In the genomic region with DNA sequence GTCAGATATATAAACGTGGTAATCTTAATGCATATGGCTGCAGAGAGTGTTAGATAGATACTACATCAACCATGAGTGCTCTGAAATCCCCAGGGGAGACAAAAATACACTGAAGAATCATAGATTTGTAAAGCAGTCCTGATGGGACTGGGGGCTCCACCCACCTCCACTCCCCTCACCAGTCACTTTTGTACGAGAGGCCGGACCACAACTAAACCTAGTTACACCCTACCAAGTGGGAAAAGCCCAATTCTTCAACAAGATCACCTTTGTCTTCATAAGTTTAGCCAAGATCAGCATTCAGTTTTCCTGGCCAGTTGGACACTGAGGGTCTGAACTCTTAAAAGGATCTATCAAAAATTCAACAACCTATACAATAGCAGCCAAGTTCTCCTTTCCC, we compare ENCODE assay signal across 8 cellular contexts. TPM values are rescaled to one million over a fixed set of nuclear protein-coding genes. Genes with fewer than 3 reads are reported as not detected.
DNase-seq lines count a peak whose midpoint lies in the region; ATAC-seq, FAIRE-seq and TF ChIP-seq lines count a peak whose summit lies in the region.

No MANE protein-coding gene starts in this region.

- H3K9me3 ChIP-seq in kidney (ENCODE audit: control insufficient read depth in 1 of 2, low read length in 2 of 2): no peaks in the 10 kb centered on the region

- H3K36me3 Mint-ChIP-seq in activated CD4-positive, alpha-beta T cell treated with anti-CD3 and anti-CD28 coated beads for 36 hours (ENCODE audit: low read depth): peaks cover 60% of the 10 kb centered on the region
- peaks cover 49% of the 10 kb centered on the region for H3K36me3 Mint-ChIP-seq in activated naive CD8-positive, alpha-beta T cell treated with anti-CD3 and anti-CD28 coated beads, Interleukin-2, amount 10 ng/mL, durations not matched to agents 7 days and 5 days

- H3K27ac Mint-ChIP-seq in activated CD4-positive, alpha-beta T cell treated with anti-CD3 and anti-CD28 coated beads for 36 hours: peak overlapping the region; percentile 71
- H3K27ac Mint-ChIP-seq in activated naive CD8-positive, alpha-beta T cell treated with anti-CD3 and anti-CD28 coated beads, Interleukin-2, amount 10 ng/mL, durations not matched to agents 7 days and 5 days: peak overlapping the region; percentile 63

- TF ChIP-seq CTCF in kidney (IDR thresholded peaks at IDR 0.05; ENCODE audit: borderline replicate concordance, extremely low read depth, insufficient read depth): no peak

- ATAC-seq in activated CD4-positive, alpha-beta T cell treated with anti-CD3 and anti-CD28 coated beads for 36 hours: no peak
- ATAC-seq in activated naive CD8-positive, alpha-beta T cell treated with anti-CD3 and anti-CD28 coated beads, Interleukin-2, amount 10 ng/mL, durations not matched to agents 7 days and 5 days (ENCODE audit: low read depth): no peak
- ATAC-seq in GM19324 (IDR thresholded peaks at IDR 0.05; ENCODE audit: low FRiP score, unreplicated experiment): no peak

- H3K4me3 Mint-ChIP-seq in activated CD4-positive, alpha-beta T cell treated with anti-CD3 and anti-CD28 coated beads for 36 hours: peak overlapping the region; percentile 97
- H3K4me3 Mint-ChIP-seq in activated naive CD8-positive, alpha-beta T cell treated with anti-CD3 and anti-CD28 coated beads, Interleukin-2, amount 10 ng/mL, durations not matched to agents 7 days and 5 days: peak overlapping the region; percentile 86

- peak overlapping the region; percentile 88 to 99 for H3K4me3 ChIP-seq in kidney (ENCODE audit: low read length in 2 of 2)

- no peaks in the 10 kb centered on the region for H3K9me3 Mint-ChIP-seq in activated CD4-positive, alpha-beta T cell treated with anti-CD3 and anti-CD28 coated beads for 36 hours (ENCODE audit: low read depth)
- H3K9me3 Mint-ChIP-seq in activated naive CD8-positive, alpha-beta T cell treated with anti-CD3 and anti-CD28 coated beads, Interleukin-2, amount 10 ng/mL, durations not matched to agents 7 days and 5 days: no peaks in the 10 kb centered on the region

- no peak for FAIRE-seq in kidney (lab: Jason Lieb, UNC)

- intact Hi-C loops in activated CD4-positive, alpha-beta T cell treated with anti-CD3 and anti-CD28 coated beads for 36 hours (cut with DNase I, micrococcal nuclease): loop anchor here (1.0 to 10.0 kb wide), 9 partner anchors 14 to 1490 kb away; a partner anchor contains a TSS
- intact Hi-C loops in kidney (cut with DNase I): no loop called here

- peaks cover 42 to 47% of the 10 kb centered on the region in 2 donors for H3K36me3 ChIP-seq in kidney (ENCODE audit: control insufficient read depth in 1 of 2, insufficient read depth in 2 of 2, low read length in 2 of 2)

- CTCF ChIA-PET in activated CD4-positive, alpha-beta T cell treated with anti-CD3 and anti-CD28 coated beads for 36 hours (lab: Charles Lee): interaction anchor here (1.1 to 4.1 kb wide), 3 partner anchors 11 to 32 kb away, joined by 3 to 38 read pairs (median 3); a partner anchor contains a TSS

- POLR2A ChIA-PET in activated CD4-positive, alpha-beta T cell treated with anti-CD3 and anti-CD28 coated beads for 36 hours (lab: Charles Lee): interaction anchor here (0.6 to 3.0 kb wide), 3 partner anchors 13 to 47 kb away, joined by 4 to 14 read pairs (median 4); no protein-coding TSS in a partner anchor
- POLR2A ChIA-PET in activated naive CD8-positive, alpha-beta T cell treated with anti-CD3 and anti-CD28 coated beads, Interleukin-2, amount 10 ng/mL, durations not matched to agents 7 days and 5 days (lab: Charles Lee): interaction anchor here (2.2 to 11.0 kb wide), 5 partner anchors 13 to 33 kb away, joined by 12 to 157 read pairs (median 26); a partner anchor contains a TSS

- DNase-seq in activated CD4-positive, alpha-beta T cell treated with anti-CD3 and anti-CD28 coated beads for 36 hours: no peak
- DNase-seq in activated CD4-positive, alpha-beta T cell treated with anti-CD3 and anti-CD28 coated beads for 4 hours: no peak
- no peak for DNase-seq in activated naive CD8-positive, alpha-beta T cell treated with anti-CD3 and anti-CD28 coated beads, Interleukin-2, amount 10 ng/mL, durations not matched to agents 7 days and 5 days
- DNase-seq in kidney (peak; percentile 22), substantia nigra (lab: John Stamatoyannopoulos, UW) (no peak), kidney tubule cell (ENCODE audit: low spot score) (no peak), RKO (ENCODE audit: low spot score) (no peak)

- no peaks in the 10 kb centered on the region for H3K27me3 Mint-ChIP-seq in activated CD4-positive, alpha-beta T cell treated with anti-CD3 and anti-CD28 coated beads for 36 hours
- no peaks in the 10 kb centered on the region for H3K27me3 Mint-ChIP-seq in activated naive CD8-positive, alpha-beta T cell treated with anti-CD3 and anti-CD28 coated beads, Interleukin-2, amount 10 ng/mL, durations not matched to agents 7 days and 5 days

- peak overlapping the region; percentile 74 to 88 for H3K9ac ChIP-seq in kidney (ENCODE audit: low read length in 2 of 2)

- H3K4me1 Mint-ChIP-seq in activated CD4-positive, alpha-beta T cell treated with anti-CD3 and anti-CD28 coated beads for 36 hours: peaks cover 74% of the 10 kb centered on the region
- H3K4me1 Mint-ChIP-seq in activated naive CD8-positive, alpha-beta T cell treated with anti-CD3 and anti-CD28 coated beads, Interleukin-2, amount 10 ng/mL, durations not matched to agents 7 days and 5 days: peaks cover 65% of the 10 kb centered on the region

- H3K27ac ChIP-seq in kidney (ENCODE audit: low read depth in 2 of 2, low read length in 2 of 2) (peak overlapping the region in 1 of 2 donors; percentile 59), substantia nigra (ENCODE audit: low read depth, low read length, poor library complexity, severe bottlenecking) (peak overlapping the region; percentile 76)

- peaks cover 14 to 27% of the 10 kb centered on the region in 2 donors for H3K4me1 ChIP-seq in kidney (ENCODE audit: control insufficient read depth in 1 of 2, insufficient read depth in 1 of 2, low read depth in 1 of 2, low read length in 2 of 2)

RNA-seq across cellular contexts. Expression of a gene that starts 1.5 kb away (rescaled TPM):
- total RNA-seq in activated CD4-positive, alpha-beta T cell treated with anti-CD3 and anti-CD28 coated beads for 36 hours: 100 to 1,000 TPM; 318 to 362 TPM
- 100 to 1,000 TPM; 519 to 524 TPM for total RNA-seq in activated naive CD8-positive, alpha-beta T cell treated with anti-CD3 and anti-CD28 coated beads, Interleukin-2, amount 10 ng/mL, durations not matched to agents 7 days and 5 days
- total RNA-seq in kidney: 320 TPM
- 87.5 TPM for polyA plus RNA-seq in kidney (ENCODE audit: insufficient read depth, low read depth, low replicate concordance)

RNA-seq across cellular contexts. Expression of a gene that starts 17.1 kb away (rescaled TPM):
- total RNA-seq in activated CD4-positive, alpha-beta T cell treated with anti-CD3 and anti-CD28 coated beads for 36 hours: 1 to 10 TPM in 1 of 2 experiments, under 1 TPM in 1; 0.87 to 1.5 TPM
- 1 to 10 TPM; 3.8 to 7.2 TPM for total RNA-seq in activated naive CD8-positive, alpha-beta T cell treated with anti-CD3 and anti-CD28 coated beads, Interleukin-2, amount 10 ng/mL, durations not matched to agents 7 days and 5 days
- total RNA-seq in kidney: 8.6 TPM
- 2.5 TPM for polyA plus RNA-seq in kidney (ENCODE audit: insufficient read depth, low read depth, low replicate concordance)

RNA-seq across cellular contexts. Expression of a gene that starts 26.1 kb away (rescaled TPM):
- 10 to 100 TPM; 54.0 to 57.3 TPM for total RNA-seq in activated CD4-positive, alpha-beta T cell treated with anti-CD3 and anti-CD28 coated beads for 36 hours
- total RNA-seq in activated naive CD8-positive, alpha-beta T cell treated with anti-CD3 and anti-CD28 coated beads, Interleukin-2, amount 10 ng/mL, durations not matched to agents 7 days and 5 days: 10 to 100 TPM; 92.0 to 96.2 TPM
- total RNA-seq in kidney: 12.5 TPM
- polyA plus RNA-seq in kidney (ENCODE audit: insufficient read depth, low read depth, low replicate concordance): 15.4 TPM

RNA-seq across cellular contexts. Expression of a gene that starts 32.9 kb away (rescaled TPM):
- total RNA-seq in activated CD4-positive, alpha-beta T cell treated with anti-CD3 and anti-CD28 coated beads for 36 hours: 1 to 10 TPM; 5.6 to 5.9 TPM
- total RNA-seq in activated naive CD8-positive, alpha-beta T cell treated with anti-CD3 and anti-CD28 coated beads, Interleukin-2, amount 10 ng/mL, durations not matched to agents 7 days and 5 days: 100 to 1,000 TPM; 159 to 162 TPM
- total RNA-seq in kidney: 42.6 TPM
- polyA plus RNA-seq in kidney (ENCODE audit: insufficient read depth, low read depth, low replicate concordance): 14.1 TPM

RNA-seq across cellular contexts. Expression of a gene that starts 33.5 kb away (rescaled TPM):
- total RNA-seq in activated CD4-positive, alpha-beta T cell treated with anti-CD3 and anti-CD28 coated beads for 36 hours: 10 to 100 TPM; 34.8 to 38.5 TPM
- total RNA-seq in activated naive CD8-positive, alpha-beta T cell treated with anti-CD3 and anti-CD28 coated beads, Interleukin-2, amount 10 ng/mL, durations not matched to agents 7 days and 5 days: 10 to 100 TPM; 37.4 to 39.0 TPM
- 20.9 TPM for total RNA-seq in kidney
- polyA plus RNA-seq in kidney (ENCODE audit: insufficient read depth, low read depth, low replicate concordance): 24.0 TPM
